In the genomic region with DNA sequence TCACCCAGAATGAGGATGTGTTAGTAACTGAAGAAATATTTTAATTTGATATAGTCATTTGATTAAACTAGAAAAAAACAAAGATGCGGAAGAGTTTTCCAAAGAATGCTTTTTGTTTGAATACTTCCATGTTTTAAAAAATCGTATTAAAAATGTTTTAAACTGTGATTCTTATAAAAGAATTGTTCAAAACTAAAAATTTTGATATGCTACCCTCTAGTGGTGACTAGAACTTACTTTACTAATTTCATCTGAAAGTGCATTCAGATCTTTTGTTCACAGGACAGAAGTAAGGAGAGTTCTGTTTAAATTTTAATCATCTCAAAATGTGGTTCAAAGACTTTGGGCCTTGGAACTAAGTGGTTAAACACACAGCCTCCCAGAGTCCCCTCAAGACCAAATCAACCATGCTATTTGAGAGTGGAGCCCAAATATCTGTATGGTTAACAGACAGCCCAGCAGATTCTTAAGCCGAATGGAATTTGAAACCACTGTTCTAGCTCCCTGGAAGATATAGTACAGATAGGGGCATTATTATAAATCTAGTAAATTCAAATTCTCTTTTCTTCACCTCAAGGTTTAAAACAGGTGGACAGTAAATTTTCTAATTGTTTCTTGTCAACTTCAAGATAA, we compare ENCODE assay signal across 13 cellular contexts. TPM values are rescaled to one million over a fixed set of nuclear protein-coding genes. Genes with fewer than 3 reads are reported as not detected.
DNase-seq lines count a peak whose midpoint lies in the region; ATAC-seq, FAIRE-seq and TF ChIP-seq lines count a peak whose summit lies in the region.
"Had no signal": no experiment of that assay in that cellular context is flagged by ENCODE, and none has a peak within 500 bp of the region (broad histone marks: within the 10 kb centered on the region; RNA-seq: fewer than 3 reads in every experiment).

No MANE protein-coding gene starts in this region.

- FAIRE-seq in TTC549 (lab: Jason Lieb, UNC) (peak; percentile 68), kidney (lab: Jason Lieb, UNC) (peak; percentile 95)

- DNase-seq in AML-193 (lab: John Stamatoyannopoulos, UW) (peak; percentile 8 to 26), HCEC 1CT (peak; percentile 29), kidney (no peak), AG08396 (ENCODE audit: low spot score) (no peak)
- no peak for DNase-seq in stimulated activated CD4-positive, alpha-beta T cell treated with anti-CD3 and anti-CD28 coated beads, Interleukin-2, amount 100 ng/mL, for 24 hours
- DNase-seq: activated naive CD4-positive, alpha-beta T cell treated with anti-CD3 and anti-CD28 coated beads, Interleukin-2, amount 10 ng/mL, durations not matched to agents 7 days and 5 days; hypothalamus; KBM-7; T-helper 2 cell had no signal

- H3K9ac ChIP-seq in kidney (ENCODE audit: low read length in 2 of 2): no peak overlapping the region

- no peaks in the 10 kb centered on the region for H3K36me3 ChIP-seq in kidney (ENCODE audit: control insufficient read depth in 1 of 2, insufficient read depth in 2 of 2, low read length in 2 of 2)

- H3K4me1 ChIP-seq in kidney (ENCODE audit: control insufficient read depth in 1 of 2, insufficient read depth in 1 of 2, low read depth in 1 of 2, low read length in 2 of 2): no peaks in the 10 kb centered on the region

- H3K4me3 ChIP-seq in kidney (ENCODE audit: low read length in 2 of 2): no peak overlapping the region

- no peak overlapping the region for H3K27ac ChIP-seq in kidney (ENCODE audit: low read depth in 2 of 2, low read length in 2 of 2)

- TF ChIP-seq CTCF in kidney (IDR thresholded peaks at IDR 0.05; ENCODE audit: borderline replicate concordance, extremely low read depth, insufficient read depth): no peak

- intact Hi-C loops in kidney (cut with DNase I): no loop called here

- no peak for ATAC-seq in GM21786 (IDR thresholded peaks at IDR 0.05; ENCODE audit: unreplicated experiment)
- no peak for ATAC-seq in HG03280 (IDR thresholded peaks at IDR 0.05; ENCODE audit: unreplicated experiment)
- ATAC-seq: stimulated activated effector memory CD8-positive, alpha-beta T cell treated with anti-CD3 and anti-CD28 coated beads, Interleukin-12 subunit alpha, Interleukin-12 subunit beta, amount 100 ng/mL, for 72 hours had no signal

- no peaks in the 10 kb centered on the region for H3K9me3 ChIP-seq in kidney (ENCODE audit: control insufficient read depth in 1 of 2, low read length in 2 of 2)

RNA-seq across cellular contexts. Expression of a gene that starts 45.2 kb away (rescaled TPM):
- not detected for total RNA-seq in kidney
- polyA plus RNA-seq in kidney (ENCODE audit: insufficient read depth, low read depth, low replicate concordance): not detected

Comparison
In these comparisons a context has a peak if more than half of its experiments do, and no peak if none do; other contexts are left out.
1. DNase-seq: peak in AML-193 (2 of 2) and HCEC 1CT (single experiment); none in kidney (single experiment), stimulated activated CD4-positive, alpha-beta T cell treated with anti-CD3 and anti-CD28 coated beads, Interleukin-2, amount 100 ng/mL, for 24 hours (0 of 2) and AG08396 (single experiment).